In genomic region chr2:27216416-27217137, GRCh38 we compare ENCODE assay signal across 1 cellular context.
TF ChIP-seq lines count a peak whose summit lies in the region.

No MANE protein-coding gene starts in this region.

TF ChIP-seq in K562, 482 proteins besides CTCF, POLR2A, EP300 and RAD21:
- TF ChIP-seq KLF13 (tag; IDR thresholded peaks at IDR 0.05; ENCODE audit: borderline replicate concordance, low read depth) = no peak
- TF ChIP-seq, protein P1, sequence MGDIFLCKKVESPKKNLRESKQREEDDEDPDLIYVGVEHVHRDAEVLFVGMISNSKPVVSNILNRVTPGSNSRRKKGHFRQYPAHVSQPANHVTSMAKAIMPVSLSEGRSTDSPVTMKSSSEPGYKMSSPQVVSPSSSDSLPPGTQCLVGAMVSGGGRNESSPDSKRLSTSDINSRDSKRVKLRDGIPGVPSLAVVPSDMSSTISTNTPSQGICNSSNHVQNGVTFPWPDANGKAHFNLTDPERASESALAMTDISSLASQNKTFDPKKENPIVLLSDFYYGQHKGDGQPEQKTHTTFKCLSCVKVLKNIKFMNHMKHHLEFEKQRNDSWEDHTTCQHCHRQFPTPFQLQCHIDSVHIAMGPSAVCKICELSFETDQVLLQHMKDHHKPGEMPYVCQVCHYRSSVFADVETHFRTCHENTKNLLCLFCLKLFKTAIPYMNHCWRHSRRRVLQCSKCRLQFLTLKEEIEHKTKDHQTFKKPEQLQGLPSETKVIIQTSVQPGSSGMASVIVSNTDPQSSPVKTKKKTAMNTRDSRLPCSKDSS (IDR thresholded peaks at IDR 0.05; ENCODE audit: low read depth, partially characterized antibody) = no peak
- no peak for TF ChIP-seq HDAC3 (IDR thresholded peaks at IDR 0.05; ENCODE audit: borderline replicate concordance, partially characterized antibody)
- TF ChIP-seq SMARCE1 (IDR thresholded peaks at IDR 0.05) = no peak
- no peak for TF ChIP-seq CC2D1A (IDR thresholded peaks at IDR 0.05)
- TF ChIP-seq ZSCAN32 (CRISPR knock-in tag; IDR thresholded peaks at IDR 0.05) = no peak
- TF ChIP-seq, protein P2, sequence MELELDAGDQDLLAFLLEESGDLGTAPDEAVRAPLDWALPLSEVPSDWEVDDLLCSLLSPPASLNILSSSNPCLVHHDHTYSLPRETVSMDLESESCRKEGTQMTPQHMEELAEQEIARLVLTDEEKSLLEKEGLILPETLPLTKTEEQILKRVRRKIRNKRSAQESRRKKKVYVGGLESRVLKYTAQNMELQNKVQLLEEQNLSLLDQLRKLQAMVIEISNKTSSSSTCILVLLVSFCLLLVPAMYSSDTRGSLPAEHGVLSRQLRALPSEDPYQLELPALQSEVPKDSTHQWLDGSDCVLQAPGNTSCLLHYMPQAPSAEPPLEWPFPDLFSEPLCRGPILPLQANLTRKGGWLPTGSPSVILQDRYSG (tag; conservative IDR thresholded peaks at IDR 0.05; ENCODE audit: low read depth) = 0 out of 2 replicates have a peak, but pooled peaks have one; percentile 31
- 0 out of 2 replicates have a peak, but pooled peaks have one; percentile 4 for TF ChIP-seq HINFP (tag; conservative IDR thresholded peaks at IDR 0.05; ENCODE audit: low read depth)
- no peak for TF ChIP-seq NR1H2 (CRISPR knock-in tag; IDR thresholded peaks at IDR 0.05)
- peak; percentile 67 for TF ChIP-seq RFX1 (IDR thresholded peaks at IDR 0.05)
- TF ChIP-seq CHAMP1 (IDR thresholded peaks at IDR 0.05) = no peak
- TF ChIP-seq TAF7 (tag; IDR thresholded peaks at IDR 0.05) = 0 out of 2 replicates have a peak, but pooled peaks have one; percentile 24
- TF ChIP-seq EHMT2 (IDR thresholded peaks at IDR 0.05) = 0 out of 2 replicates have a peak, but pooled peaks have one; percentile 17
- TF ChIP-seq SMC3 (conservative IDR thresholded peaks at IDR 0.05; ENCODE audit: insufficient read depth, low read depth, low read length) = no peak
- TF ChIP-seq, protein P3, sequence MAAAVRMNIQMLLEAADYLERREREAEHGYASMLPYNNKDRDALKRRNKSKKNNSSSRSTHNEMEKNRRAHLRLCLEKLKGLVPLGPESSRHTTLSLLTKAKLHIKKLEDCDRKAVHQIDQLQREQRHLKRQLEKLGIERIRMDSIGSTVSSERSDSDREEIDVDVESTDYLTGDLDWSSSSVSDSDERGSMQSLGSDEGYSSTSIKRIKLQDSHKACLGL (CRISPR knock-in tag; IDR thresholded peaks at IDR 0.05; ENCODE audit: borderline replicate concordance, poor library complexity, severe bottlenecking) = no peak
- TF ChIP-seq ZNF75A (CRISPR knock-in tag; IDR thresholded peaks at IDR 0.05) = no peak
- TF ChIP-seq ZNF76 (CRISPR knock-in tag; IDR thresholded peaks at IDR 0.05; ENCODE audit: borderline replicate concordance) = no peak
- no peak for TF ChIP-seq ZNF3 (CRISPR knock-in tag; IDR thresholded peaks at IDR 0.05)
